Comparison of ENCODE assay signal across 32 cellular contexts in genomic region chr11:57392421-57393105, GRCh38. TPM values are rescaled to one million over a fixed set of nuclear protein-coding genes. Genes with fewer than 3 reads are reported as not detected.
"Had no signal": no experiment of that assay in that cellular context is flagged by ENCODE, and none has a peak within 500 bp of the region (broad histone marks: within the 10 kb centered on the region; RNA-seq: fewer than 3 reads in every experiment).

No MANE protein-coding gene starts in this region.

- H3K27ac ChIP-seq: ascending aorta, breast epithelium, esophagus muscularis mucosa, foreskin keratinocyte, gastrocnemius medialis, heart left ventricle had no signal

- ATAC-seq: activated CD4-positive, alpha-beta T cell treated with anti-CD3 and anti-CD28 coated beads for 36 hours; activated CD8-positive, alpha-beta T cell treated with anti-CD3 and anti-CD28 coated beads for 36 hours; activated naive CD4-positive, alpha-beta T cell treated with anti-CD3 and anti-CD28 coated beads, Interleukin-2, amount 50 U/mL, for 72 hours; activated T-cell treated with anti-CD3 and anti-CD28 coated beads, Interleukin-2, amount 50 U/mL, for 4 hours; activated T-helper 17 cell treated with anti-CD3 and anti-CD28 coated beads, Interleukin-2, amount 50 U/mL, for 72 hours; effector memory CD8-positive, alpha-beta T cell; foreskin keratinocyte; gastrocnemius medialis; heart left ventricle; T-helper 17 cell had no signal

- H3K4me3 ChIP-seq: ascending aorta, breast epithelium, esophagus muscularis mucosa, gastrocnemius medialis, heart left ventricle had no signal

- H3K4me1 ChIP-seq: ascending aorta, breast epithelium, esophagus muscularis mucosa, foreskin keratinocyte, gastrocnemius medialis had no signal

- FAIRE-seq: colon had no signal

- H3K27me3 ChIP-seq: ascending aorta, breast epithelium, gastrocnemius medialis had no signal

- H3K36me3 ChIP-seq: ascending aorta, breast epithelium, esophagus muscularis mucosa, gastrocnemius medialis, heart left ventricle had no signal

- DNase-seq: activated CD4-positive, alpha-beta T cell treated with anti-CD3 and anti-CD28 coated beads for 36 hours; activated CD4-positive, alpha-beta T cell treated with anti-CD3 and anti-CD28 coated beads, Interleukin-2, amount 10 ng/mL, durations not matched to agents 24 days and 14 days; activated CD4-positive, alpha-beta T cell treated with anti-CD3 and anti-CD28 coated beads, Interleukin-2, amount 50 U/mL, for 4 hours; activated CD4-positive, CD25-positive, alpha-beta regulatory T cell; activated CD4-positive, CD25-positive, alpha-beta regulatory T cell treated with anti-CD3 and anti-CD28 coated beads, Interleukin-2, amount 50 U/mL, for 72 hours; activated CD8-positive, alpha-beta memory T cell treated with anti-CD3 and anti-CD28 coated beads for 24 hours; activated CD8-positive, alpha-beta T cell treated with anti-CD3 and anti-CD28 coated beads for 36 hours; activated effector memory CD4-positive, alpha-beta T cell treated with Interleukin-2 at 50 U/mL for 16 hours; activated gamma-delta T cell treated with Interleukin-2 at 50 U/mL for 16 hours; activated naive CD4-positive, alpha-beta T cell treated with Interleukin-2 at 50 U/mL for 16 hours; activated naive CD8-positive, alpha-beta T cell treated with anti-CD3 and anti-CD28 coated beads, Interleukin-2, amount 10 ng/mL, durations not matched to agents 7 days and 5 days; activated T-cell treated with anti-CD3 and anti-CD28 coated beads, Interleukin-2, amount 50 U/mL, for 4 hours; caudate nucleus; cortex of kidney; dermis blood vessel endothelial cell; effector CD4-positive, alpha-beta T cell; effector memory CD8-positive, alpha-beta T cell; foreskin keratinocyte; gastrocnemius medialis; glutamatergic neuron; heart left ventricle; SW 1271; T-helper 1 cell; T-helper 17 cell; T1000 had no signal

- H3K9me3 ChIP-seq: ascending aorta, breast epithelium, esophagus muscularis mucosa, gastrocnemius medialis, heart left ventricle had no signal

RNA-seq across cellular contexts. Expression of gene PRG2, which starts 2.1 kb away (rescaled TPM):
- total RNA-seq: ascending aorta, chondrocyte, dermis blood vessel endothelial cell, foreskin keratinocyte, gastrocnemius medialis had no signal
- polyA plus RNA-seq: foreskin keratinocyte had no signal

RNA-seq across cellular contexts. Expression of gene PRG3, which starts 11.6 kb away (rescaled TPM):
- total RNA-seq: activated CD4-positive, alpha-beta T cell treated with anti-CD3 and anti-CD28 coated beads for 36 hours; activated CD4-positive, alpha-beta T cell treated with anti-CD3 and anti-CD28 coated beads, Interleukin-2, amount 10 ng/mL, durations not matched to agents 24 days and 14 days; activated CD8-positive, alpha-beta T cell treated with anti-CD3 and anti-CD28 coated beads for 36 hours; activated naive CD4-positive, alpha-beta T cell treated with anti-CD3 and anti-CD28 coated beads, Interleukin-2, amount 50 U/mL, for 72 hours; activated naive CD8-positive, alpha-beta T cell treated with anti-CD3 and anti-CD28 coated beads, Interleukin-2, amount 10 ng/mL, durations not matched to agents 7 days and 5 days; activated T-cell treated with anti-CD3 and anti-CD28 coated beads, Interleukin-2, amount 50 U/mL, for 4 hours; activated T-helper 17 cell treated with anti-CD3 and anti-CD28 coated beads, Interleukin-2, amount 50 U/mL, for 72 hours; ascending aorta; breast epithelium; chondrocyte; dermis blood vessel endothelial cell; esophagus muscularis mucosa; foreskin keratinocyte; gastrocnemius medialis; heart left ventricle; T-helper 17 cell had no signal
- polyA plus RNA-seq: foreskin keratinocyte, heart left ventricle had no signal

RNA-seq across cellular contexts. Expression of gene P2RX3, which starts 54.4 kb away (rescaled TPM):
- total RNA-seq: activated CD4-positive, alpha-beta T cell treated with anti-CD3 and anti-CD28 coated beads for 36 hours; activated CD4-positive, alpha-beta T cell treated with anti-CD3 and anti-CD28 coated beads, Interleukin-2, amount 10 ng/mL, durations not matched to agents 24 days and 14 days; activated CD8-positive, alpha-beta T cell treated with anti-CD3 and anti-CD28 coated beads for 36 hours; activated naive CD4-positive, alpha-beta T cell treated with anti-CD3 and anti-CD28 coated beads, Interleukin-2, amount 50 U/mL, for 72 hours; activated naive CD8-positive, alpha-beta T cell treated with anti-CD3 and anti-CD28 coated beads, Interleukin-2, amount 10 ng/mL, durations not matched to agents 7 days and 5 days; activated T-cell treated with anti-CD3 and anti-CD28 coated beads, Interleukin-2, amount 50 U/mL, for 4 hours; activated T-helper 17 cell treated with anti-CD3 and anti-CD28 coated beads, Interleukin-2, amount 50 U/mL, for 72 hours; ascending aorta; breast epithelium; chondrocyte; dermis blood vessel endothelial cell; esophagus muscularis mucosa; foreskin keratinocyte; gastrocnemius medialis; T-helper 17 cell had no signal
- polyA plus RNA-seq: foreskin keratinocyte had no signal
